In the genomic region with DNA sequence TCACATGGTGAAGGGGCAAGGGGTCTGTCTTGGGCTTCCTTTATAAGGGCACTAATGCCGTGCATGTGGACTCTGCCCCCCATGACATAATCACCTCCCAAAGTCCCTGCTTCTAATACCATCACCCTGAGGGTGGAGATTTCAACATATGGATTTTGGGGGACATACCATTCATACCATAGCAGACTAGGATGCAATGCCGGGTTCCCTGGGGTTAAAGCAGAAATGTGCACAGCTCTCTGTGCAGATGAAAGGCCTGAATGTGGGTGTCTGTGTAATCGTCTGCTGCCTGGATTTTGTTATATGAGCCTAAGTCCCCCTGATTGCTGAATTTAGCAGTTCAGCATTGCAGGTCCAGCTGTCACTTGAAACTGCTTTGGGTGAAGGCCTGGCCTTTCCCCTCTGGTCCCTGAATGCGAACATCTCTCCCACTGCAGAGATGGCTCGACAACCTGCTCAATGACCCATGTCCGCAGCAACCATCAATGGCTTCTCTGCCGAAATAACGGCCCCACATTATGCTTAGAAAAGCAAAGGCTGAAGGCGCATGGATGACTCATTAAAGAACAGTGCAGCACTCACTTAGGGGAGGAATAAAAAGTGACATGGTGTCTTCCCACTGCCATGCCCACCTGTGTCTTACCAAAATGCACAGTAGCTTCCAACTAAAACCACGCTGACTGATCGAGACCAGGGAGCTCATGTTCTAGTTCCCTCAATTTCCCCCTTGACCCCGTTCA, we compare ENCODE assay signal across 12 cellular contexts.
DNase-seq lines count a peak whose midpoint lies in the region; ATAC-seq and TF ChIP-seq lines count a peak whose summit lies in the region.
"Had no signal": no experiment of that assay in that cellular context is flagged by ENCODE, and none has a peak within 500 bp of the region (broad histone marks: within the 10 kb centered on the region; RNA-seq: fewer than 3 reads in every experiment).

No MANE protein-coding gene starts in this region.

- TF ChIP-seq CTCF in AG04450 (IDR thresholded peaks at IDR 0.05; ENCODE audit: low read depth, low read length) (no peak), brain microvascular endothelial cell (IDR thresholded peaks at IDR 0.05; ENCODE audit: low read depth, low read length, missing control alignments) (no peak)

- POLR2A ChIA-PET in AG04450 (lab: Yijun Ruan, JAX): interaction anchor here (0.9 to 1.9 kb wide), 9 partner anchors 25 to 138 kb away, joined by 3 to 7 read pairs (median 4); no protein-coding TSS in a partner anchor

- H3K9me3 ChIP-seq in AG04450 (ENCODE audit: control insufficient read depth, insufficient read depth, low read length): no peaks in the 10 kb centered on the region

- DNase-seq in AG04450 (ENCODE audit: low read depth, low spot score): no peak
- DNase-seq in HS-5 (ENCODE audit: low read depth): peak; percentile 11
- peak; percentile 43 for DNase-seq in brain microvascular endothelial cell
- DNase-seq in left lobe of liver (ENCODE audit: low spot score): peak; percentile 22
- DNase-seq in stimulated activated CD4-positive, alpha-beta T cell treated with anti-CD3 and anti-CD28 coated beads, Interleukin-2, amount 100 ng/mL, for 48 hours: no peak
- no peak for DNase-seq in NCI-H748 (lab: John Stamatoyannopoulos, UW; ENCODE audit: unreplicated experiment)
- no peak for DNase-seq in occipital lobe (lab: John Stamatoyannopoulos, UW)
- DNase-seq: activated CD4-positive, CD25-positive, alpha-beta regulatory T cell treated with anti-CD3 and anti-CD28 coated beads, Interleukin-2, amount 50 U/mL, for 72 hours; NCI-H187 treated with DMSO at 0.1 percent for 48 hours; stimulated activated CD4-positive, alpha-beta T cell treated with anti-CD3 and anti-CD28 coated beads, Interleukin-4, amount 100 ng/mL, for 4 hours had no signal

- in situ Hi-C loops in brain microvascular endothelial cell (cut with HindIII; ENCODE audit: low pct_ligation_motif_present, low sequenced_read_pairs): no loop called here

- ATAC-seq in left lobe of liver: no peak
- ATAC-seq in HG02763 (IDR thresholded peaks at IDR 0.05; ENCODE audit: unreplicated experiment): no peak

- H3K4me3 ChIP-seq in AG04450 (ENCODE audit: low read depth, low read length) (no peak overlapping the region), brain microvascular endothelial cell (ENCODE audit: low read depth, low read length) (no peak overlapping the region)

- no peaks in the 10 kb centered on the region for H3K36me3 ChIP-seq in brain microvascular endothelial cell (replicated peaks)

- H3K27me3 ChIP-seq in AG04450 (ENCODE audit: control insufficient read depth, insufficient read depth, low read length) (no peaks in the 10 kb centered on the region), brain microvascular endothelial cell (replicated peaks) (no peaks in the 10 kb centered on the region)

- CTCF ChIA-PET in AG04450 (lab: Charles Lee): interaction anchor here (0.8 to 1.5 kb wide), 3 partner anchors 60 to 297 kb away, joined by 3 to 5 read pairs (median 4); no protein-coding TSS in a partner anchor

- H3K27ac ChIP-seq in AG04450 (ENCODE audit: low read depth, low read length) (peak overlapping the region; percentile 100), brain microvascular endothelial cell (peak overlapping the region; percentile 96)
- H3K27ac ChIP-seq: KMS-11 had no signal

Comparison
In these comparisons a context has a peak if more than half of its experiments do, and no peak if none do; other contexts are left out.
1. DNase-seq: peak in HS-5 (single experiment), brain microvascular endothelial cell (single experiment) and left lobe of liver (single experiment); none in AG04450 (single experiment), stimulated activated CD4-positive, alpha-beta T cell treated with anti-CD3 and anti-CD28 coated beads, Interleukin-2, amount 100 ng/mL, for 48 hours (0 of 2), NCI-H748 (single experiment) and occipital lobe (single experiment).